1 cellular context compared by ENCODE assay signal in genomic region chr20:21053002-21053762, GRCh38.
TF ChIP-seq lines count a peak whose summit lies in the region.

No MANE protein-coding gene starts in this region.

TF ChIP-seq in HepG2, 621 proteins besides CTCF, POLR2A, EP300 and RAD21 (continued from another document and continues in another):
- TF ChIP-seq HIC2 (CRISPR knock-in tag; IDR thresholded peaks at IDR 0.05; ENCODE audit: low read depth) (no peak), DNMT3B (CRISPR knock-in tag; conservative IDR thresholded peaks at IDR 0.05) (no peak), ZXDC (CRISPR knock-in tag; IDR thresholded peaks at IDR 0.05) (no peak), GTF3A (CRISPR knock-in tag; conservative IDR thresholded peaks at IDR 0.05) (no peak), ETV6 (CRISPR knock-in tag; conservative IDR thresholded peaks at IDR 0.05) (no peak), MXD3 (CRISPR knock-in tag; IDR thresholded peaks at IDR 0.05) (no peak), NBN (conservative IDR thresholded peaks at IDR 0.05) (no peak), HNRNPLL (IDR thresholded peaks at IDR 0.05; ENCODE audit: low read depth, low read length, poor library complexity, severe bottlenecking) (no peak), ZNF382 (CRISPR knock-in tag; IDR thresholded peaks at IDR 0.05; ENCODE audit: borderline replicate concordance) (no peak), E2F5 (CRISPR knock-in tag; conservative IDR thresholded peaks at IDR 0.05) (no peak), REPIN1 (CRISPR knock-in tag; IDR thresholded peaks at IDR 0.05; ENCODE audit: borderline replicate concordance, low read depth) (peak; percentile 72; the same call in 1 of the 2 replicates), IKZF1 (IDR thresholded peaks at IDR 0.05) (no peak), ZNF335 (CRISPR knock-in tag; IDR thresholded peaks at IDR 0.05) (no peak), PRDM4 (CRISPR knock-in tag; IDR thresholded peaks at IDR 0.05; ENCODE audit: borderline replicate concordance) (no peak), TRIM22 (IDR thresholded peaks at IDR 0.05) (no peak), ARNT2 (CRISPR knock-in tag; IDR thresholded peaks at IDR 0.05; ENCODE audit: low read depth) (no peak), ZNF431 (CRISPR knock-in tag; IDR thresholded peaks at IDR 0.05; ENCODE audit: borderline replicate concordance, low read depth) (no peak), HMG20B (CRISPR knock-in tag; conservative IDR thresholded peaks at IDR 0.05) (peak; percentile 84), KLF11 (CRISPR knock-in tag; IDR thresholded peaks at IDR 0.05) (no peak), ARHGAP35 (CRISPR knock-in tag; IDR thresholded peaks at IDR 0.05; ENCODE audit: borderline replicate concordance) (no peak), TCF7L2 (IDR thresholded peaks at IDR 0.05; ENCODE audit: low read depth, low read length) (no peak), KLF9 (CRISPR knock-in tag; IDR thresholded peaks at IDR 0.05; ENCODE audit: low read depth) (no peak; the same call in 1 of the 2 replicates), EEA1 (CRISPR knock-in tag; IDR thresholded peaks at IDR 0.05; ENCODE audit: borderline replicate concordance) (no peak), ZBTB2 (CRISPR knock-in tag; IDR thresholded peaks at IDR 0.05; ENCODE audit: low read depth) (no peak), ZNF556 (CRISPR knock-in tag; IDR thresholded peaks at IDR 0.05; ENCODE audit: borderline replicate concordance) (no peak), HINFP (CRISPR knock-in tag; IDR thresholded peaks at IDR 0.05; ENCODE audit: low read depth) (no peak), SP2 (CRISPR knock-in tag; IDR thresholded peaks at IDR 0.05) (no peak), SYNCRIP (IDR thresholded peaks at IDR 0.05; ENCODE audit: insufficient read depth, low read depth, low read length) (no peak), ZNF460 (CRISPR knock-in tag; IDR thresholded peaks at IDR 0.05; ENCODE audit: borderline replicate concordance) (no peak), ZNF841 (CRISPR knock-in tag; IDR thresholded peaks at IDR 0.05; ENCODE audit: borderline replicate concordance) (no peak), GMEB1 (CRISPR knock-in tag; IDR thresholded peaks at IDR 0.05; ENCODE audit: borderline replicate concordance) (no peak; the same call in 1 of the 2 replicates), MLLT10 (CRISPR knock-in tag; IDR thresholded peaks at IDR 0.05) (no peak), ZNF766 (CRISPR knock-in tag; IDR thresholded peaks at IDR 0.05; ENCODE audit: borderline replicate concordance) (no peak), NCOA5 (CRISPR knock-in tag; IDR thresholded peaks at IDR 0.05) (no peak), LCORL (IDR thresholded peaks at IDR 0.05) (no peak), LCORL (CRISPR knock-in tag; IDR thresholded peaks at IDR 0.05) (peak; percentile 86), RXRB (CRISPR knock-in tag; IDR thresholded peaks at IDR 0.05; ENCODE audit: borderline replicate concordance) (peak; percentile 38), CAMTA2 (CRISPR knock-in tag; IDR thresholded peaks at IDR 0.05; ENCODE audit: borderline replicate concordance) (no peak), ATF4 (CRISPR knock-in tag; IDR thresholded peaks at IDR 0.05) (no peak; a peak in 1 of 4 replicates), CBX2 (IDR thresholded peaks at IDR 0.05; ENCODE audit: low read depth, low read length) (no peak), CBX2 (CRISPR knock-in tag; IDR thresholded peaks at IDR 0.05; ENCODE audit: low read depth) (no peak), ZNF18 (CRISPR knock-in tag; IDR thresholded peaks at IDR 0.05; ENCODE audit: insufficient replicate concordance) (no peak), ATF1 (CRISPR knock-in tag; IDR thresholded peaks at IDR 0.05) (no peak), ZBTB39 (CRISPR knock-in tag; IDR thresholded peaks at IDR 0.05) (no peak), ZNF777 (CRISPR knock-in tag; IDR thresholded peaks at IDR 0.05) (no peak)
